ENCODE assay signal across 1 cellular context in genomic region chr12:49567611-49568441, GRCh38.
TF ChIP-seq lines count a peak whose summit lies in the region.

Gene MCRS1 (minus strand): TSS chr12:49568142. CDS start chr12:49566731, 1,411 bp downstream.

TF ChIP-seq in HEK293, 187 proteins besides CTCF, POLR2A, EP300 and RAD21 (continued from another document and continues in another):
- TF ChIP-seq ZNF398 (tag by site-specific recombination; IDR thresholded peaks at IDR 0.05): no peak
- TF ChIP-seq ZNF555 (tag by site-specific recombination; conservative IDR thresholded peaks at IDR 0.05): no peak
- TF ChIP-seq ZNF600 (tag by site-specific recombination; IDR thresholded peaks at IDR 0.05): 0 out of 2 replicates have a peak, but pooled peaks have one; percentile 54
- no peak for TF ChIP-seq MZF1 (tag by site-specific recombination; IDR thresholded peaks at IDR 0.05; ENCODE audit: borderline replicate concordance)
- no peak for TF ChIP-seq HOXA7 (CRISPR knock-in tag; IDR thresholded peaks at IDR 0.05; ENCODE audit: borderline replicate concordance)
- TF ChIP-seq ZNF16 (tag by site-specific recombination; IDR thresholded peaks at IDR 0.05; ENCODE audit: low read depth): no peak
- TF ChIP-seq ATF2 (tag by site-specific recombination; IDR thresholded peaks at IDR 0.05; ENCODE audit: low read depth): no peak
- TF ChIP-seq KLF9 (tag by site-specific recombination; IDR thresholded peaks at IDR 0.05; ENCODE audit: low read depth): peak; percentile 100
- no peak for TF ChIP-seq HOXD13 (CRISPR knock-in tag; IDR thresholded peaks at IDR 0.05; ENCODE audit: borderline replicate concordance)
- TF ChIP-seq ZNF350 (tag by site-specific recombination; IDR thresholded peaks at IDR 0.05): no peak
- no peak for TF ChIP-seq ZNF701 (tag by site-specific recombination; IDR thresholded peaks at IDR 0.05)
- TF ChIP-seq, protein P1, sequence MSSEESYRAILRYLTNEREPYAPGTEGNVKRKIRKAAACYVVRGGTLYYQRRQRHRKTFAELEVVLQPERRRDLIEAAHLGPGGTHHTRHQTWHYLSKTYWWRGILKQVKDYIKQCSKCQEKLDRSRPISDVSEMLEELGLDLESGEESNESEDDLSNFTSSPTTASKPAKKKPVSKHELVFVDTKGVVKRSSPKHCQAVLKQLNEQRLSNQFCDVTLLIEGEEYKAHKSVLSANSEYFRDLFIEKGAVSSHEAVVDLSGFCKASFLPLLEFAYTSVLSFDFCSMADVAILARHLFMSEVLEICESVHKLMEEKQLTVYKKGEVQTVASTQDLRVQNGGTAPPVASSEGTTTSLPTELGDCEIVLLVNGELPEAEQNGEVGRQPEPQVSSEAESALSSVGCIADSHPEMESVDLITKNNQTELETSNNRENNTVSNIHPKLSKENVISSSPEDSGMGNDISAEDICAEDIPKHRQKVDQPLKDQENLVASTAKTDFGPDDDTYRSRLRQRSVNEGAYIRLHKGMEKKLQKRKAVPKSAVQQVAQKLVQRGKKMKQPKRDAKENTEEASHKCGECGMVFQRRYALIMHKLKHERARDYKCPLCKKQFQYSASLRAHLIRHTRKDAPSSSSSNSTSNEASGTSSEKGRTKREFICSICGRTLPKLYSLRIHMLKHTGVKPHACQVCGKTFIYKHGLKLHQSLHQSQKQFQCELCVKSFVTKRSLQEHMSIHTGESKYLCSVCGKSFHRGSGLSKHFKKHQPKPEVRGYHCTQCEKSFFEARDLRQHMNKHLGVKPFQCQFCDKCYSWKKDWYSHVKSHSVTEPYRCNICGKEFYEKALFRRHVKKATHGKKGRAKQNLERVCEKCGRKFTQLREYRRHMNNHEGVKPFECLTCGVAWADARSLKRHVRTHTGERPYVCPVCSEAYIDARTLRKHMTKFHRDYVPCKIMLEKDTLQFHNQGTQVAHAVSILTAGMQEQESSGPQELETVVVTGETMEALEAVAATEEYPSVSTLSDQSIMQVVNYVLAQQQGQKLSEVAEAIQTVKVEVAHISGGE (tag by site-specific recombination; conservative IDR thresholded peaks at IDR 0.05; ENCODE audit: low read depth): peak; percentile 96
- TF ChIP-seq BCL11A (tag by site-specific recombination; IDR thresholded peaks at IDR 0.05; ENCODE audit: low read depth): no peak
- no peak for TF ChIP-seq ZNF302 (tag by site-specific recombination; IDR thresholded peaks at IDR 0.05; ENCODE audit: low read depth)
- no peak for TF ChIP-seq ZNF785 (tag by site-specific recombination; IDR thresholded peaks at IDR 0.05)
- peak; percentile 93 for TF ChIP-seq GLIS2 (tag by site-specific recombination; IDR thresholded peaks at IDR 0.05)
- TF ChIP-seq ZNF521 (tag by site-specific recombination; IDR thresholded peaks at IDR 0.05): no peak
- TF ChIP-seq, protein P2, sequence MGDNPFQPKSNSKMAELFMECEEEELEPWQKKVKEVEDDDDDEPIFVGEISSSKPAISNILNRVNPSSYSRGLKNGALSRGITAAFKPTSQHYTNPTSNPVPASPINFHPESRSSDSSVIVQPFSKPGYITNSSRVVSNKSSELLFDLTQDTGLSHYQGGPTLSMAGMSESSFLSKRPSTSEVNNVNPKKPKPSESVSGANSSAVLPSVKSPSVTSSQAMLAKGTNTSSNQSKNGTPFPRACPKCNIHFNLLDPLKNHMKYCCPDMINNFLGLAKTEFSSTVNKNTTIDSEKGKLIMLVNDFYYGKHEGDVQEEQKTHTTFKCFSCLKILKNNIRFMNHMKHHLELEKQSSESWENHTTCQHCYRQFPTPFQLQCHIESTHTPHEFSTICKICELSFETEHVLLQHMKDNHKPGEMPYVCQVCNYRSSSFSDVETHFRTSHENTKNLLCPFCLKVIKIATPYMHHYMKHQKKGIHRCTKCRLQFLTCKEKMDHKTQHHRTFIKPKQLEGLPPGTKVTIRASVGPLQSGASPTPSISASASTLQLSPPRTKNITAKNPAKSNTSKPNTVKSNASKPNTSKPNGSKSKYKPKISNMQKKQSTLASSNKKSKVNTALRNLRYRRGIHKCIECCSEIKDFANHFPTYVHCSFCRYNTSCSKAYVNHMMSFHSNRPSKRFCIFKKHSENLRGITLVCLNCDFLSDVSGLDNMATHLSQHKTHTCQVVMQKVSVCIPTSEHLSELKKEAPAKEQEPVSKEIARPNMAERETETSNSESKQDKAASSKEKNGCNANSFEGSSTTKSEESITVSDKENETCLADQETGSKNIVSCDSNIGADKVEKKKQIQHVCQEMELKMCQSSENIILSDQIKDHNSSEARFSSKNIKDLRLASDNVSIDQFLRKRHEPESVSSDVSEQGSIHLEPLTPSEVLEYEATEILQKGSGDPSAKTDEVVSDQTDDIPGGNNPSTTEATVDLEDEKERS (tag by site-specific recombination; IDR thresholded peaks at IDR 0.05): no peak
- no peak for TF ChIP-seq REPIN1 (tag by site-specific recombination; IDR thresholded peaks at IDR 0.05; ENCODE audit: low read depth)
- TF ChIP-seq ZBTB44 (tag by site-specific recombination; IDR thresholded peaks at IDR 0.05): no peak
- TF ChIP-seq, protein P3, sequence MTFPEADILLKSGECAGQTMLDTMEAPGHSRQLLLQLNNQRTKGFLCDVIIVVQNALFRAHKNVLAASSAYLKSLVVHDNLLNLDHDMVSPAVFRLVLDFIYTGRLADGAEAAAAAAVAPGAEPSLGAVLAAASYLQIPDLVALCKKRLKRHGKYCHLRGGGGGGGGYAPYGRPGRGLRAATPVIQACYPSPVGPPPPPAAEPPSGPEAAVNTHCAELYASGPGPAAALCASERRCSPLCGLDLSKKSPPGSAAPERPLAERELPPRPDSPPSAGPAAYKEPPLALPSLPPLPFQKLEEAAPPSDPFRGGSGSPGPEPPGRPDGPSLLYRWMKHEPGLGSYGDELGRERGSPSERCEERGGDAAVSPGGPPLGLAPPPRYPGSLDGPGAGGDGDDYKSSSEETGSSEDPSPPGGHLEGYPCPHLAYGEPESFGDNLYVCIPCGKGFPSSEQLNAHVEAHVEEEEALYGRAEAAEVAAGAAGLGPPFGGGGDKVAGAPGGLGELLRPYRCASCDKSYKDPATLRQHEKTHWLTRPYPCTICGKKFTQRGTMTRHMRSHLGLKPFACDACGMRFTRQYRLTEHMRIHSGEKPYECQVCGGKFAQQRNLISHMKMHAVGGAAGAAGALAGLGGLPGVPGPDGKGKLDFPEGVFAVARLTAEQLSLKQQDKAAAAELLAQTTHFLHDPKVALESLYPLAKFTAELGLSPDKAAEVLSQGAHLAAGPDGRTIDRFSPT (tag by site-specific recombination; IDR thresholded peaks at IDR 0.05): no peak
- peak; percentile 94 for TF ChIP-seq OSR2 (tag by site-specific recombination; IDR thresholded peaks at IDR 0.05)
- no peak for TF ChIP-seq ZNF19 (tag by site-specific recombination; IDR thresholded peaks at IDR 0.05; ENCODE audit: low read depth)
- TF ChIP-seq ZFP37 (tag by site-specific recombination; IDR thresholded peaks at IDR 0.05): no peak
- 0 out of 2 replicates have a peak, but pooled peaks have one; percentile 12 for TF ChIP-seq ZNF391 (tag by site-specific recombination; IDR thresholded peaks at IDR 0.05; ENCODE audit: borderline replicate concordance, low read depth)
- TF ChIP-seq, protein P4, sequence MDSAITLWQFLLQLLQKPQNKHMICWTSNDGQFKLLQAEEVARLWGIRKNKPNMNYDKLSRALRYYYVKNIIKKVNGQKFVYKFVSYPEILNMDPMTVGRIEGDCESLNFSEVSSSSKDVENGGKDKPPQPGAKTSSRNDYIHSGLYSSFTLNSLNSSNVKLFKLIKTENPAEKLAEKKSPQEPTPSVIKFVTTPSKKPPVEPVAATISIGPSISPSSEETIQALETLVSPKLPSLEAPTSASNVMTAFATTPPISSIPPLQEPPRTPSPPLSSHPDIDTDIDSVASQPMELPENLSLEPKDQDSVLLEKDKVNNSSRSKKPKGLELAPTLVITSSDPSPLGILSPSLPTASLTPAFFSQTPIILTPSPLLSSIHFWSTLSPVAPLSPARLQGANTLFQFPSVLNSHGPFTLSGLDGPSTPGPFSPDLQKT (IDR thresholded peaks at IDR 0.05; ENCODE audit: borderline replicate concordance, low read depth, low read length): no peak
- TF ChIP-seq KLF10 (tag by site-specific recombination; IDR thresholded peaks at IDR 0.05): peak; percentile 81
- TF ChIP-seq ZNF146 (tag by site-specific recombination; IDR thresholded peaks at IDR 0.05): no peak
- TF ChIP-seq ZNF585B (tag by site-specific recombination; IDR thresholded peaks at IDR 0.05): no peak
- TF ChIP-seq, protein P5, sequence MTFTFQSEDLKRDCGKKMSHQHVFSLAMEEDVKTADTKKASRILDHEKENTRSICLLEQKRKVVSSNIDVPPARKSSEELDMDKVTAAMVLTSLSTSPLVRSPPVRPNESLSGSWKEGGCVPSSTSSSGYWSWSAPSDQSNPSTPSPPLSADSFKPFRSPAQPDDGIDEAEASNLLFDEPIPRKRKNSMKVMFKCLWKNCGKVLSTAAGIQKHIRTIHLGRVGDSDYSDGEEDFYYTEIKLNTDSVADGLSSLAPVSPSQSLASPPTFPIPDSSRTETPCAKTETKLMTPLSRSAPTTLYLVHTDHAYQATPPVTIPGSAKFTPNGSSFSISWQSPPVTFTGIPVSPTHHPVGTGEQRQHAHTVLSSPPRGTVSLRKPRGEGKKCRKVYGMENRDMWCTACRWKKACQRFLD (tag by site-specific recombination; IDR thresholded peaks at IDR 0.05): peak; percentile 87
- no peak for TF ChIP-seq ZNF221 (tag by site-specific recombination; IDR thresholded peaks at IDR 0.05; ENCODE audit: borderline replicate concordance)
- TF ChIP-seq SP7 (tag by site-specific recombination; IDR thresholded peaks at IDR 0.05): peak; percentile 85
- TF ChIP-seq, protein P6, sequence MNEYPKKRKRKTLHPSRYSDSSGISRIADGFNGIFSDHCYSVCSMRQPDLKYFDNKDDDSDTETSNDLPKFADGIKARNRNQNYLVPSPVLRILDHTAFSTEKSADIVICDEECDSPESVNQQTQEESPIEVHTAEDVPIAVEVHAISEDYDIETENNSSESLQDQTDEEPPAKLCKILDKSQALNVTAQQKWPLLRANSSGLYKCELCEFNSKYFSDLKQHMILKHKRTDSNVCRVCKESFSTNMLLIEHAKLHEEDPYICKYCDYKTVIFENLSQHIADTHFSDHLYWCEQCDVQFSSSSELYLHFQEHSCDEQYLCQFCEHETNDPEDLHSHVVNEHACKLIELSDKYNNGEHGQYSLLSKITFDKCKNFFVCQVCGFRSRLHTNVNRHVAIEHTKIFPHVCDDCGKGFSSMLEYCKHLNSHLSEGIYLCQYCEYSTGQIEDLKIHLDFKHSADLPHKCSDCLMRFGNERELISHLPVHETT (tag by site-specific recombination; IDR thresholded peaks at IDR 0.05): 0 out of 2 replicates have a peak, but pooled peaks have one; percentile 47
